In the genomic region with DNA sequence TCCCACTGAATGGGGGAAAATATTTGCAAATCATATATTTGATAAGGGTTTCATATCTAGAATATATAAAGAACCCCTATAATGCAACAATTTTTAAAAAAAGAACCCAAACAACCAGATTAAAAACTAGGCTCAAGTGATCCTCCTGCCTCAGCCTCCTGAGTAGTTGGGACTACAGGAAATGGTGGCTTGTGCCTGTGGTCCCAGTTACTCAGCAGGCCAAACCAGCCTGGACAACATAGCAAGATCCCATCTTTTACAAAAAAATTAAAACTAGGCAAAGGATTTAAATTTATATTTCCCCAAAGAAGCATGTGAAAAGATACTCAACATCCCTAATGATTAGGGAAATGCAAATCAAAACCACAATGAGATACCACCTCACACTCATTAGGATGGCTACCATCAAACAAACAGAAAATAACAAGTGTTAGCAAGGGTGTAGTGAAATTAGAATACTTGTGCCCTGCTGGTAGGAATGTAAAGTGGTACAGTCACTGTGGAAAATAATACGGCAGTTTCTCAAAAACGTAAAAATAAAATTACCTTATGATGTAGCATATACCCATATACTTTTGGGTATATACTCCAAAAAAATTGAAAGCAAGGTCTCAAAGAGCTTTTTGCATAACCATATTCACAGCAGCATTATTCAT, we compare ENCODE assay signal across 19 cellular contexts. TPM values are rescaled to one million over a fixed set of nuclear protein-coding genes. Genes with fewer than 3 reads are reported as not detected.
DNase-seq lines count a peak whose midpoint lies in the region; ATAC-seq and TF ChIP-seq lines count a peak whose summit lies in the region.
"Had no signal": no experiment of that assay in that cellular context is flagged by ENCODE, and none has a peak within 500 bp of the region (broad histone marks: within the 10 kb centered on the region; RNA-seq: fewer than 3 reads in every experiment).

No MANE protein-coding gene starts in this region.

- no peaks in the 10 kb centered on the region for H3K36me3 Mint-ChIP-seq in endothelial cell (ENCODE audit: low read depth, unreplicated experiment)
- no peaks in the 10 kb centered on the region for H3K36me3 Mint-ChIP-seq in natural killer cell treated with Interleukin-12 subunit alpha and Interleukin-12 subunit beta and Interleukin-15 and Interleukin-18, amount 100 ng/mL, for 72 hours
- H3K36me3 Mint-ChIP-seq in CD8-positive, alpha-beta memory T cell, result peaks cover 1 to 5% (median 3%) of the 10 kb centered on the region in 3 donors

- no peak overlapping the region for H2AFZ ChIP-seq in OCI-LY7 (ENCODE audit: low read length)

- DNase-seq in AG10803 (ENCODE audit: low read depth), result no peak
- DNase-seq in OCI-LY7 (ENCODE audit: low spot score), result no peak
- DNase-seq in endothelial cell (ENCODE audit: low spot score), result no peak
- DNase-seq in natural killer cell treated with Interleukin-12 subunit alpha and Interleukin-12 subunit beta and Interleukin-15 and Interleukin-18, amount 100 ng/mL, for 72 hours (ENCODE audit: low spot score), result no peak
- DNase-seq in breast epithelium (ENCODE audit: low spot score in 2 of 2), result no peak
- DNase-seq in CD8-positive, alpha-beta memory T cell, result no peak
- no peak for DNase-seq in HuH-7 (ENCODE audit: low spot score)
- no peak for DNase-seq in activated CD8-positive, alpha-beta memory T cell treated with anti-CD3 and anti-CD28 coated beads, Interleukin-2, amount 50 U/mL, for 48 hours
- DNase-seq: activated naive CD4-positive, alpha-beta T cell; amniotic stem cell; COR-L47; EL; gastrocnemius medialis; mesendoderm; MV-4-11; NCI-H2081; Right ventricle myocardium superior; T-cell had no signal

- no peaks in the 10 kb centered on the region for H4K20me1 ChIP-seq in OCI-LY7 (ENCODE audit: insufficient read depth, low read length)

- no peak overlapping the region for H3K4me3 Mint-ChIP-seq in endothelial cell (ENCODE audit: unreplicated experiment)
- H3K4me3 Mint-ChIP-seq in natural killer cell treated with Interleukin-12 subunit alpha and Interleukin-12 subunit beta and Interleukin-15 and Interleukin-18, amount 100 ng/mL, for 72 hours, result peak overlapping the region; percentile 50
- no peak overlapping the region for H3K4me3 Mint-ChIP-seq in CD8-positive, alpha-beta memory T cell
- H3K4me3 Mint-ChIP-seq: T-cell had no signal

- H3K9me2 ChIP-seq in OCI-LY7 (ENCODE audit: insufficient read depth, low read length), result no peaks in the 10 kb centered on the region

- 0 out of 2 replicates have a peak overlapping the region, but pooled peaks have one; percentile 22 for H3K4me2 ChIP-seq in OCI-LY7 (ENCODE audit: low read length)
- H3K4me2 ChIP-seq: KMS-11 had no signal

- H3K27ac ChIP-seq in OCI-LY7 (ENCODE audit: low read depth, low read length, poor library complexity, severe bottlenecking), result peak overlapping the region; percentile 29
- no peak overlapping the region for H3K27ac ChIP-seq in breast epithelium
- no peak overlapping the region for H3K27ac ChIP-seq in CD8-positive, alpha-beta memory T cell (ENCODE audit: low read depth, low read length)
- H3K27ac ChIP-seq: gastrocnemius medialis, KMS-11 had no signal

- peaks cover 32% of the 10 kb centered on the region for H3K4me1 ChIP-seq in OCI-LY7 (ENCODE audit: insufficient read depth, low read length, poor library complexity, severe bottlenecking)
- H3K4me1 ChIP-seq in breast epithelium, result no peaks in the 10 kb centered on the region
- H3K4me1 ChIP-seq in CD8-positive, alpha-beta memory T cell (ENCODE audit: insufficient read depth, low read length), result no peaks in the 10 kb centered on the region
- H3K4me1 ChIP-seq: gastrocnemius medialis had no signal

- H3K36me3 ChIP-seq in OCI-LY7 (ENCODE audit: insufficient read depth, low read length), result peaks cover 28% of the 10 kb centered on the region
- no peaks in the 10 kb centered on the region for H3K36me3 ChIP-seq in breast epithelium
- H3K36me3 ChIP-seq in CD8-positive, alpha-beta memory T cell (ENCODE audit: insufficient read depth, low read length), result no peaks in the 10 kb centered on the region
- H3K36me3 ChIP-seq: gastrocnemius medialis had no signal

- no peaks in the 10 kb centered on the region for H3K27me3 Mint-ChIP-seq in endothelial cell (ENCODE audit: unreplicated experiment)
- H3K27me3 Mint-ChIP-seq in natural killer cell treated with Interleukin-12 subunit alpha and Interleukin-12 subunit beta and Interleukin-15 and Interleukin-18, amount 100 ng/mL, for 72 hours, result no peaks in the 10 kb centered on the region
- no peaks in the 10 kb centered on the region for H3K27me3 Mint-ChIP-seq in CD8-positive, alpha-beta memory T cell
- H3K27me3 Mint-ChIP-seq: T-cell had no signal

- peak; percentile 30 for TF ChIP-seq CTCF in AG10803 (conservative IDR thresholded peaks at IDR 0.05; ENCODE audit: low read length)
- TF ChIP-seq CTCF in OCI-LY7 (conservative IDR thresholded peaks at IDR 0.05; ENCODE audit: low read length), result no peak
- TF ChIP-seq CTCF in endothelial cell (IDR thresholded peaks at IDR 0.05; ENCODE audit: unreplicated experiment), result peak; percentile 57
- no peak for TF ChIP-seq CTCF in breast epithelium (IDR thresholded peaks at IDR 0.05)

- H3K27ac Mint-ChIP-seq in endothelial cell (ENCODE audit: unreplicated experiment), result no peak overlapping the region
- peak overlapping the region; percentile 32 to 83 for H3K27ac Mint-ChIP-seq in natural killer cell treated with Interleukin-12 subunit alpha and Interleukin-12 subunit beta and Interleukin-15 and Interleukin-18, amount 100 ng/mL, for 72 hours
- H3K27ac Mint-ChIP-seq in CD8-positive, alpha-beta memory T cell, result peak overlapping the region in 1 of 8 donors; percentile 48

- peaks cover 91% of the 10 kb centered on the region for H3K79me2 ChIP-seq in OCI-LY7 (ENCODE audit: insufficient read depth, low read depth, low read length)

- H3K9me3 ChIP-seq in OCI-LY7 (ENCODE audit: low read length), result no peaks in the 10 kb centered on the region
- no peaks in the 10 kb centered on the region for H3K9me3 ChIP-seq in breast epithelium
- no peaks in the 10 kb centered on the region for H3K9me3 ChIP-seq in CD8-positive, alpha-beta memory T cell (ENCODE audit: low read length)
- H3K9me3 ChIP-seq: gastrocnemius medialis had no signal

- H3K4me3 ChIP-seq in AG10803 (ENCODE audit: low read length) (no peak overlapping the region), OCI-LY7 (ENCODE audit: low read depth, low read length, poor library complexity, severe bottlenecking) (no peak overlapping the region), breast epithelium (no peak overlapping the region)
- H3K4me3 ChIP-seq in CD8-positive, alpha-beta memory T cell (ENCODE audit: low read length), result no peak overlapping the region
- H3K4me3 ChIP-seq: gastrocnemius medialis had no signal

- CTCF ChIA-PET in OCI-LY7 (lab: Charles Lee; ENCODE audit: unreplicated experiment), result no interaction called here
- CTCF ChIA-PET in CD8-positive, alpha-beta memory T cell (lab: Charles Lee), result interaction anchor here (1.1 kb wide), 1 partner anchor 151 kb away, joined by 5 read pairs; no protein-coding TSS in a partner anchor

- no peaks in the 10 kb centered on the region for H3K9me3 Mint-ChIP-seq in endothelial cell (ENCODE audit: unreplicated experiment)
- no peaks in the 10 kb centered on the region for H3K9me3 Mint-ChIP-seq in natural killer cell treated with Interleukin-12 subunit alpha and Interleukin-12 subunit beta and Interleukin-15 and Interleukin-18, amount 100 ng/mL, for 72 hours
- H3K9me3 Mint-ChIP-seq in CD8-positive, alpha-beta memory T cell, result no peaks in the 10 kb centered on the region
- H3K9me3 Mint-ChIP-seq: T-cell had no signal

- POLR2A ChIA-PET in OCI-LY7 (lab: Charles Lee), result no interaction called here
- POLR2A ChIA-PET in CD8-positive, alpha-beta memory T cell (lab: Charles Lee), result no interaction called here

- no peak for ATAC-seq in natural killer cell treated with Interleukin-12 subunit alpha and Interleukin-12 subunit beta and Interleukin-15 and Interleukin-18, amount 100 ng/mL, for 72 hours
- ATAC-seq: gastrocnemius medialis, T-cell had no signal

- intact Hi-C loops in OCI-LY7 (cut with micrococcal nuclease; ENCODE audit: unreplicated experiment) (loop anchor here (5.0 kb wide), 1 partner anchor 167 kb away; no protein-coding TSS in a partner anchor), breast epithelium (cut with DNase I; ENCODE audit: low total_unique reads) (no loop called here)

- no peaks in the 10 kb centered on the region for H3K27me3 ChIP-seq in breast epithelium
- no peaks in the 10 kb centered on the region for H3K27me3 ChIP-seq in CD8-positive, alpha-beta memory T cell (ENCODE audit: insufficient read depth, low read length, poor library complexity, severe bottlenecking)
- H3K27me3 ChIP-seq: gastrocnemius medialis had no signal

- no peaks in the 10 kb centered on the region for H3K4me1 Mint-ChIP-seq in endothelial cell (ENCODE audit: unreplicated experiment)
- peaks cover 36 to 43% of the 10 kb centered on the region in 2 donors for H3K4me1 Mint-ChIP-seq in natural killer cell treated with Interleukin-12 subunit alpha and Interleukin-12 subunit beta and Interleukin-15 and Interleukin-18, amount 100 ng/mL, for 72 hours (ENCODE audit: low read depth in 2 of 2)
- peaks cover 11 to 24% (median 13%) of the 10 kb centered on the region in 3 donors for H3K4me1 Mint-ChIP-seq in CD8-positive, alpha-beta memory T cell

- TF ChIP-seq POLR2A in breast epithelium (IDR thresholded peaks at IDR 0.05), result no peak

- no TSS peak for BruUV-seq in OCI-LY7 (replicated peaks; lab: Mats Ljungman, UMichigan)

RNA-seq across cellular contexts. Expression of a gene that starts 19.7 kb away (rescaled TPM):
- 169 and 201 TPM in 2 replicates for total RNA-seq in OCI-LY7 (2014; rRNA removed; shearing (Covaris generic))
- total RNA-seq in OCI-LY7 (2022), result 99.9 and 147 TPM in 2 replicates
- total RNA-seq in endothelial cell (ENCODE audit: unreplicated experiment), result 31.1 TPM
- 10 to 100 TPM; 37.1 to 47.8 TPM for total RNA-seq in natural killer cell treated with Interleukin-12 subunit alpha and Interleukin-12 subunit beta and Interleukin-15 and Interleukin-18, amount 100 ng/mL, for 72 hours
- 10 to 100 TPM; 55.9 to 93.5 (median 59.3) TPM for total RNA-seq in breast epithelium
- total RNA-seq in CD8-positive, alpha-beta memory T cell, result 10 to 100 TPM; 22.6 to 31.0 TPM
- polyA plus RNA-seq in CD8-positive, alpha-beta memory T cell, result 38.3 TPM

Comparison
In these comparisons a context has a peak if more than half of its experiments do, and no peak if none do; other contexts are left out.
1. CTCF ChIP-seq: peak in AG10803 (single experiment) and endothelial cell (single experiment); none in OCI-LY7 (single experiment) and breast epithelium (0 of 3).